12 cellular contexts compared by ENCODE assay signal in genomic region chr2:3520591-3520990, GRCh38. TPM values are rescaled to one million over a fixed set of nuclear protein-coding genes. Genes with fewer than 3 reads are reported as not detected.
A peak's percentile ranks its signal among the peaks of the same experiment; 100 is the strongest.
DNase-seq lines count a peak whose midpoint lies in the region; ATAC-seq and TF ChIP-seq lines count a peak whose summit lies in the region.
"Had no signal": no experiment of that assay in that cellular context is flagged by ENCODE, and none has a peak within 500 bp of the region (broad histone marks: within the 10 kb centered on the region; RNA-seq: fewer than 3 reads in every experiment).

No MANE protein-coding gene starts in this region.

- H3K36me3 ChIP-seq in SU-DHL-6 (ENCODE audit: low read length) (peaks cover 5% of the 10 kb centered on the region; the same call in 1 of the 2 replicates), hepatocyte (replicated peaks; ENCODE audit: insufficient read depth, low read depth) (no peaks in the 10 kb centered on the region), skeletal muscle satellite cell (ENCODE audit: insufficient read depth, low read length) (peaks cover 8% of the 10 kb centered on the region)
- H3K36me3 ChIP-seq: cardiac muscle cell, gastrocnemius medialis had no signal

- peaks cover 29% of the 10 kb centered on the region for H3K4me1 Mint-ChIP-seq in activated CD4-positive, alpha-beta T cell treated with anti-CD3 and anti-CD28 coated beads, Interleukin-2, amount 10 ng/mL, durations not matched to agents 7 days and 5 days

- H2AFZ ChIP-seq in SU-DHL-6 (ENCODE audit: low read depth, low read length, severe bottlenecking), result no peak overlapping the region
- no peak overlapping the region for H2AFZ ChIP-seq in hepatocyte

- peak overlapping the region; percentile 93 for H3K4me3 Mint-ChIP-seq in activated CD4-positive, alpha-beta T cell treated with anti-CD3 and anti-CD28 coated beads, Interleukin-2, amount 10 ng/mL, durations not matched to agents 7 days and 5 days

- ATAC-seq in GM21528 (IDR thresholded peaks at IDR 0.05; ENCODE audit: low FRiP score, unreplicated experiment), result no peak
- ATAC-seq: gastrocnemius medialis had no signal

- H3F3A ChIP-seq in SU-DHL-6 (ENCODE audit: insufficient read depth), result 0 out of 2 replicates have a peak, but pooled peaks cover 5% of the 10 kb centered on the region

- peaks cover 4% of the 10 kb centered on the region for H3K9me3 Mint-ChIP-seq in activated CD4-positive, alpha-beta T cell treated with anti-CD3 and anti-CD28 coated beads, Interleukin-2, amount 10 ng/mL, durations not matched to agents 7 days and 5 days

- H3K27me3 ChIP-seq in SU-DHL-6 (ENCODE audit: low read length) (no peaks in the 10 kb centered on the region), hepatocyte (no peaks in the 10 kb centered on the region), skeletal muscle satellite cell (ENCODE audit: control insufficient read depth, insufficient read depth, low read length) (no peaks in the 10 kb centered on the region)
- H3K27me3 ChIP-seq: cardiac muscle cell, gastrocnemius medialis had no signal

- peak overlapping the region; percentile 91 for H3K27ac Mint-ChIP-seq in activated CD4-positive, alpha-beta T cell treated with anti-CD3 and anti-CD28 coated beads, Interleukin-2, amount 10 ng/mL, durations not matched to agents 7 days and 5 days

- H4K20me1 ChIP-seq in SU-DHL-6 (ENCODE audit: low read depth, low read length), result no peaks in the 10 kb centered on the region
- H4K20me1 ChIP-seq in hepatocyte (ENCODE audit: insufficient read depth, poor library complexity, severe bottlenecking), result no peaks in the 10 kb centered on the region

- H3K4me2 ChIP-seq in SU-DHL-6 (ENCODE audit: low read depth, low read length, poor library complexity, severe bottlenecking) (peak overlapping the region; percentile 69), hepatocyte (peak overlapping the region; percentile 76), skeletal muscle satellite cell (ENCODE audit: low read length) (peak overlapping the region; percentile 93)

- H3K4me3 ChIP-seq in SU-DHL-6 (ENCODE audit: insufficient read depth, low read length, poor library complexity, severe bottlenecking) (no peak overlapping the region), hepatocyte (no peak overlapping the region), skeletal muscle satellite cell (ENCODE audit: low read length) (peak overlapping the region; percentile 87)

- H3K9ac ChIP-seq in SU-DHL-6 (ENCODE audit: low read length) (0 out of 2 replicates have a peak overlapping the region, but pooled peaks have one; percentile 83), skeletal muscle satellite cell (ENCODE audit: low read depth, low read length) (no peak overlapping the region)

- POLR2A ChIA-PET in activated CD4-positive, alpha-beta T cell treated with anti-CD3 and anti-CD28 coated beads, Interleukin-2, amount 10 ng/mL, durations not matched to agents 7 days and 5 days (lab: Charles Lee), result no interaction called here

- H3K79me2 ChIP-seq in SU-DHL-6 (ENCODE audit: insufficient read depth, low read length) (peaks cover 14% of the 10 kb centered on the region), hepatocyte (peaks cover 30% of the 10 kb centered on the region)

- H3K4me1 ChIP-seq in hepatocyte (ENCODE audit: insufficient read depth) (peaks cover 33% of the 10 kb centered on the region), skeletal muscle satellite cell (ENCODE audit: control insufficient read depth, insufficient read depth, low read length) (peaks cover 31% of the 10 kb centered on the region)

- CTCF ChIA-PET in activated CD4-positive, alpha-beta T cell treated with anti-CD3 and anti-CD28 coated beads, Interleukin-2, amount 10 ng/mL, durations not matched to agents 7 days and 5 days (lab: Charles Lee), result no interaction called here

- no peaks in the 10 kb centered on the region for H3K9me2 ChIP-seq in SU-DHL-6 (replicated peaks; ENCODE audit: insufficient read depth, low read length)
- no peaks in the 10 kb centered on the region for H3K9me2 ChIP-seq in hepatocyte (replicated peaks; ENCODE audit: insufficient read depth)

- H3K9me3 ChIP-seq in SU-DHL-6 (ENCODE audit: insufficient read depth, low read length), result no peaks in the 10 kb centered on the region
- no peaks in the 10 kb centered on the region for H3K9me3 ChIP-seq in hepatocyte (ENCODE audit: low read depth)
- H3K9me3 ChIP-seq in skeletal muscle satellite cell (replicated peaks; ENCODE audit: low read length), result no peaks in the 10 kb centered on the region
- H3K9me3 ChIP-seq: gastrocnemius medialis had no signal

- no peak for TF ChIP-seq CTCF in SU-DHL-6 (IDR thresholded peaks at IDR 0.05; ENCODE audit: insufficient read depth, low read length, poor library complexity, severe bottlenecking)
- TF ChIP-seq CTCF in hepatocyte (IDR thresholded peaks at IDR 0.05; ENCODE audit: poor library complexity), result no peak

- DNase-seq in activated CD4-positive, alpha-beta T cell treated with anti-CD3 and anti-CD28 coated beads, Interleukin-2, amount 10 ng/mL, durations not matched to agents 7 days and 5 days, result no peak
- no peak for DNase-seq in activated CD4-positive, alpha-beta T cell treated with anti-CD3 and anti-CD28 coated beads, Interleukin-2, amount 50 U/mL, for 4 hours
- DNase-seq in hepatocyte (ENCODE audit: low spot score) (no peak), SHP77 treated with DMSO at 0.1 percent for 48 hours (lab: John Stamatoyannopoulos, UW) (no peak)
- no peak for DNase-seq in activated CD4-positive, alpha-beta T cell treated with anti-CD3 and anti-CD28 coated beads for 48 hours
- DNase-seq: activated CD4-positive, alpha-beta T cell treated with anti-CD3 and anti-CD28 coated beads for 4 hours; gastrocnemius medialis; NCI-H2171 had no signal

- peaks cover 18% of the 10 kb centered on the region for H3K36me3 Mint-ChIP-seq in activated CD4-positive, alpha-beta T cell treated with anti-CD3 and anti-CD28 coated beads, Interleukin-2, amount 10 ng/mL, durations not matched to agents 7 days and 5 days (ENCODE audit: low read depth)

- H3K27ac ChIP-seq in SU-DHL-6 (ENCODE audit: low read depth, low read length) (no peak overlapping the region), hepatocyte (no peak overlapping the region)
- H3K27ac ChIP-seq: cardiac muscle cell had no signal

- 97% methylated on average over 6 of the region's 6 CpGs for WGBS in hepatocyte (ENCODE audit: low lambda C conversion rate, missing lambda C conversion rate)

- no peaks in the 10 kb centered on the region for H3K27me3 Mint-ChIP-seq in activated CD4-positive, alpha-beta T cell treated with anti-CD3 and anti-CD28 coated beads, Interleukin-2, amount 10 ng/mL, durations not matched to agents 7 days and 5 days

RNA-seq across cellular contexts. Expression of gene ADI1, which starts 1.3 kb away (rescaled TPM):
- 10 to 100 TPM; 45.7 to 48.2 TPM for total RNA-seq in activated CD4-positive, alpha-beta T cell treated with anti-CD3 and anti-CD28 coated beads, Interleukin-2, amount 10 ng/mL, durations not matched to agents 7 days and 5 days
- 97.7 and 106 TPM in 2 replicates for total RNA-seq in hepatocyte
- polyA plus RNA-seq in hepatocyte, result 154 and 204 TPM in 2 replicates
- total RNA-seq in skeletal muscle satellite cell (2012; rRNA removed), result 45.7 and 51.0 TPM in 2 replicates

RNA-seq across cellular contexts. Expression of gene RNASEH1, which starts 37.5 kb away (rescaled TPM):
- 10 to 100 TPM; 18.7 to 26.0 TPM for total RNA-seq in activated CD4-positive, alpha-beta T cell treated with anti-CD3 and anti-CD28 coated beads, Interleukin-2, amount 10 ng/mL, durations not matched to agents 7 days and 5 days
- total RNA-seq in hepatocyte, result 15.3 and 16.6 TPM in 2 replicates
- polyA plus RNA-seq in hepatocyte, result 25.6 and 26.9 TPM in 2 replicates
- total RNA-seq in skeletal muscle satellite cell (2012; rRNA removed), result 35.8 and 46.1 TPM in 2 replicates

RNA-seq across cellular contexts. Expression of gene RPS7, which starts 54.5 kb away (rescaled TPM):
- total RNA-seq in activated CD4-positive, alpha-beta T cell treated with anti-CD3 and anti-CD28 coated beads, Interleukin-2, amount 10 ng/mL, durations not matched to agents 7 days and 5 days, result 1,000 to 10,000 TPM; 1,311 to 1,331 TPM
- 3,340 and 3,712 TPM in 2 replicates for total RNA-seq in hepatocyte
- 400 and 446 TPM in 2 replicates for polyA plus RNA-seq in hepatocyte
- total RNA-seq in skeletal muscle satellite cell (2012; rRNA removed), result 1,975 and 2,588 TPM in 2 replicates
